In genomic region chr4:69503558-69503957, GRCh38 we compare ENCODE assay signal across 18 cellular contexts. TPM values are rescaled to one million over a fixed set of nuclear protein-coding genes. Genes with fewer than 3 reads are reported as not detected.
A peak's percentile ranks its signal among the peaks of the same experiment; 100 is the strongest.
DNase-seq lines count a peak whose midpoint lies in the region; ATAC-seq and TF ChIP-seq lines count a peak whose summit lies in the region.
"Had no signal": no experiment of that assay in that cellular context is flagged by ENCODE, and none has a peak within 500 bp of the region (broad histone marks: within the 10 kb centered on the region; RNA-seq: fewer than 3 reads in every experiment).

No MANE protein-coding gene starts in this region.

- H3K9me3 Mint-ChIP-seq in WTC11, result no peaks in the 10 kb centered on the region
- H3K9me3 Mint-ChIP-seq in activated T-helper 1 cell treated with anti-CD3 and anti-CD28 coated beads, Interleukin-12 subunit alpha, Interleukin-12 subunit beta, Interleukin-2, Interleukin-4 antibody, amounts not matched to agents 30 ng/mL and 10 ng/mL and 1 ng/mL, durations not matched to agents 14 hours and 24 hours and 36 hours, result no peaks in the 10 kb centered on the region
- H3K9me3 Mint-ChIP-seq: IgD-negative memory B cell had no signal

- no peak overlapping the region for H2BK120ac ChIP-seq in mesendoderm (ENCODE audit: low read depth, low read length)

- H4K5ac ChIP-seq in mesendoderm (ENCODE audit: low read length), result no peak overlapping the region

- H3K36me3 ChIP-seq in mesendoderm (ENCODE audit: control insufficient read depth, insufficient read depth, low read length), result no peaks in the 10 kb centered on the region
- H3K36me3 ChIP-seq: BLaER1 had no signal

- H3K23ac ChIP-seq in mesendoderm (ENCODE audit: low read length), result no peak overlapping the region

- no peak overlapping the region for H3K4me3 Mint-ChIP-seq in WTC11
- no peak overlapping the region for H3K4me3 Mint-ChIP-seq in activated T-helper 1 cell treated with anti-CD3 and anti-CD28 coated beads, Interleukin-12 subunit alpha, Interleukin-12 subunit beta, Interleukin-2, Interleukin-4 antibody, amounts not matched to agents 30 ng/mL and 10 ng/mL and 1 ng/mL, durations not matched to agents 14 hours and 24 hours and 36 hours
- H3K4me3 Mint-ChIP-seq: CD8-positive, alpha-beta memory T cell; IgD-negative memory B cell had no signal

- H2BK5ac ChIP-seq in mesendoderm (ENCODE audit: low read length), result no peak overlapping the region

- H3K79me1 ChIP-seq in mesendoderm (ENCODE audit: low read length), result no peaks in the 10 kb centered on the region

- intact Hi-C loops in activated T-helper 1 cell treated with anti-CD3 and anti-CD28 coated beads, Interleukin-12 subunit alpha, Interleukin-12 subunit beta, Interleukin-2, Interleukin-4 antibody, amounts not matched to agents 30 ng/mL and 10 ng/mL and 1 ng/mL, durations not matched to agents 14 hours and 24 hours and 36 hours (cut with micrococcal nuclease), result no loop called here
- intact Hi-C loops in left cardiac atrium (cut with DNase I), result no loop called here

- no peaks in the 10 kb centered on the region for H3K4me1 ChIP-seq in mesendoderm (ENCODE audit: control insufficient read depth, low read depth, low read length)
- H3K4me1 ChIP-seq: BLaER1, Caco-2 had no signal

- DNase-seq in WTC11 (ENCODE audit: low spot score) (no peak), epithelial cell of proximal tubule (ENCODE audit: low read depth) (no peak), mesendoderm (peak; percentile 37), NCI-H146 treated with DMSO at 0.1 percent for 48 hours (lab: John Stamatoyannopoulos, UW; ENCODE audit: unreplicated experiment) (no peak), left cardiac atrium (no peak)
- no peak for DNase-seq in activated T-helper 1 cell treated with anti-CD3 and anti-CD28 coated beads, Interleukin-12 subunit alpha, Interleukin-12 subunit beta, Interleukin-2, Interleukin-4 antibody, amounts not matched to agents 30 ng/mL and 10 ng/mL and 1 ng/mL, durations not matched to agents 14 hours and 24 hours and 36 hours (ENCODE audit: low spot score)
- DNase-seq: 8988T; AML-193; Caco-2; CD8-positive, alpha-beta memory T cell; DND-41; GDM1; GOT3; HCEC 1CT had no signal

- H3K27me3 ChIP-seq in mesendoderm (ENCODE audit: insufficient read depth, low read length, poor library complexity), result no peaks in the 10 kb centered on the region
- H3K27me3 ChIP-seq: BLaER1 had no signal

- H3K79me2 ChIP-seq in mesendoderm (ENCODE audit: control insufficient read depth, insufficient read depth, low read length), result no peaks in the 10 kb centered on the region

- no peaks in the 10 kb centered on the region for H3K36me3 Mint-ChIP-seq in WTC11
- no peaks in the 10 kb centered on the region for H3K36me3 Mint-ChIP-seq in activated T-helper 1 cell treated with anti-CD3 and anti-CD28 coated beads, Interleukin-12 subunit alpha, Interleukin-12 subunit beta, Interleukin-2, Interleukin-4 antibody, amounts not matched to agents 30 ng/mL and 10 ng/mL and 1 ng/mL, durations not matched to agents 14 hours and 24 hours and 36 hours (ENCODE audit: low read depth)
- H3K36me3 Mint-ChIP-seq: CD8-positive, alpha-beta memory T cell; IgD-negative memory B cell had no signal

- H3K27ac ChIP-seq in mesendoderm (ENCODE audit: low read depth, low read length), result no peak overlapping the region
- H3K27ac ChIP-seq: BLaER1 had no signal

- peak; percentile 14 for TF ChIP-seq CTCF in GM12873 (IDR thresholded peaks at IDR 0.05; ENCODE audit: insufficient read depth, low read depth, low read length, missing control alignments)
- TF ChIP-seq CTCF in WTC11 (IDR thresholded peaks at IDR 0.05), result no peak
- peak; percentile 11 for TF ChIP-seq CTCF in epithelial cell of proximal tubule (conservative IDR thresholded peaks at IDR 0.05; ENCODE audit: low read depth, low read length)

- H3K27ac Mint-ChIP-seq in WTC11, result no peak overlapping the region
- no peak overlapping the region for H3K27ac Mint-ChIP-seq in activated T-helper 1 cell treated with anti-CD3 and anti-CD28 coated beads, Interleukin-12 subunit alpha, Interleukin-12 subunit beta, Interleukin-2, Interleukin-4 antibody, amounts not matched to agents 30 ng/mL and 10 ng/mL and 1 ng/mL, durations not matched to agents 14 hours and 24 hours and 36 hours
- H3K27ac Mint-ChIP-seq: CD8-positive, alpha-beta memory T cell; IgD-negative memory B cell had no signal

- H3K4me3 ChIP-seq in epithelial cell of proximal tubule (ENCODE audit: low read depth, low read length), result no peak overlapping the region
- no peak overlapping the region for H3K4me3 ChIP-seq in mesendoderm (ENCODE audit: low read length)
- H3K4me3 ChIP-seq: BLaER1 had no signal

- POLR2A ChIA-PET in WTC11 (lab: Charles Lee), result no interaction called here

- no peak overlapping the region for H2AK5ac ChIP-seq in mesendoderm (ENCODE audit: low read length)

- no peak overlapping the region for H3K4me2 ChIP-seq in mesendoderm (ENCODE audit: low read length)
- H3K4me2 ChIP-seq: BLaER1 had no signal

- no peak overlapping the region for H2BK15ac ChIP-seq in mesendoderm (replicated peaks; ENCODE audit: low read depth)

- no peak overlapping the region for H3K9ac ChIP-seq in mesendoderm (ENCODE audit: low read length)
- H3K9ac ChIP-seq: BLaER1 had no signal

- H3K4ac ChIP-seq in mesendoderm (ENCODE audit: low read depth, low read length), result no peak overlapping the region

- no peaks in the 10 kb centered on the region for H3K4me1 Mint-ChIP-seq in WTC11
- H3K4me1 Mint-ChIP-seq in activated T-helper 1 cell treated with anti-CD3 and anti-CD28 coated beads, Interleukin-12 subunit alpha, Interleukin-12 subunit beta, Interleukin-2, Interleukin-4 antibody, amounts not matched to agents 30 ng/mL and 10 ng/mL and 1 ng/mL, durations not matched to agents 14 hours and 24 hours and 36 hours (ENCODE audit: low read depth), result no peaks in the 10 kb centered on the region
- H3K4me1 Mint-ChIP-seq: CD8-positive, alpha-beta memory T cell; IgD-negative memory B cell had no signal

- H4K8ac ChIP-seq in mesendoderm (ENCODE audit: low read depth, low read length), result no peak overlapping the region

- CTCF ChIA-PET in WTC11 (lab: Charles Lee), result no interaction called here

- H3K27me3 Mint-ChIP-seq in WTC11 (ENCODE audit: low read depth), result no peaks in the 10 kb centered on the region
- no peaks in the 10 kb centered on the region for H3K27me3 Mint-ChIP-seq in activated T-helper 1 cell treated with anti-CD3 and anti-CD28 coated beads, Interleukin-12 subunit alpha, Interleukin-12 subunit beta, Interleukin-2, Interleukin-4 antibody, amounts not matched to agents 30 ng/mL and 10 ng/mL and 1 ng/mL, durations not matched to agents 14 hours and 24 hours and 36 hours (ENCODE audit: insufficient read depth)
- H3K27me3 Mint-ChIP-seq: CD8-positive, alpha-beta memory T cell; IgD-negative memory B cell had no signal

- no peak overlapping the region for H3K18ac ChIP-seq in mesendoderm (ENCODE audit: low read length)

- no peak overlapping the region for H3K56ac ChIP-seq in mesendoderm (ENCODE audit: low read length)

- peak; percentile 99 for ATAC-seq in WTC11
- no peak for ATAC-seq in HG03025 (IDR thresholded peaks at IDR 0.05; ENCODE audit: low FRiP score, unreplicated experiment)
- no peak for ATAC-seq in left cardiac atrium

- no CpG with 5 or more reads among the region's 3 CpGs for WGBS in mesendoderm (ENCODE audit: extremely low coverage, insufficient coverage, low lambda C conversion rate)

TF ChIP-seq in WTC11, 78 proteins besides CTCF, POLR2A, EP300 and RAD21 (continues in another document):
- TF ChIP-seq ZNF396 (CRISPR knock-in tag; IDR thresholded peaks at IDR 0.05; ENCODE audit: borderline replicate concordance) (no peak), STAT6 (CRISPR knock-in tag; conservative IDR thresholded peaks at IDR 0.05; ENCODE audit: low read depth) (no peak), SP1 (CRISPR knock-in tag; conservative IDR thresholded peaks at IDR 0.05) (no peak), GRHL2 (CRISPR knock-in tag; IDR thresholded peaks at IDR 0.05; ENCODE audit: insufficient replicate concordance, severe bottlenecking) (no peak), ZNF423 (CRISPR knock-in tag; IDR thresholded peaks at IDR 0.05) (no peak)
- TF ChIP-seq, protein P1, sequence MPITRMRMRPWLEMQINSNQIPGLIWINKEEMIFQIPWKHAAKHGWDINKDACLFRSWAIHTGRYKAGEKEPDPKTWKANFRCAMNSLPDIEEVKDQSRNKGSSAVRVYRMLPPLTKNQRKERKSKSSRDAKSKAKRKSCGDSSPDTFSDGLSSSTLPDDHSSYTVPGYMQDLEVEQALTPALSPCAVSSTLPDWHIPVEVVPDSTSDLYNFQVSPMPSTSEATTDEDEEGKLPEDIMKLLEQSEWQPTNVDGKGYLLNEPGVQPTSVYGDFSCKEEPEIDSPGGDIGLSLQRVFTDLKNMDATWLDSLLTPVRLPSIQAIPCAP (CRISPR knock-in tag; IDR thresholded peaks at IDR 0.05), result no peak

RNA-seq across cellular contexts. Expression of gene UGT2B4, which starts 7.9 kb away (rescaled TPM):
- total RNA-seq in WTC11 (2021) (0.31 to 0.41 TPM in 2 of 3 replicates, not detected in the other), epithelial cell of proximal tubule (0.22 and 10.5 TPM in 2 replicates), left cardiac atrium (1 to 10 TPM in 1 of 2 donors, not detected in 1; 6.1 TPM)
- 0.04 TPM for polyA plus RNA-seq in mesendoderm (2013, experiment 1 of 2)
- polyA plus RNA-seq in mesendoderm (2013, experiment 2 of 2), result 0.20 TPM
- total RNA-seq in activated T-helper 1 cell treated with anti-CD3 and anti-CD28 coated beads, Interleukin-12 subunit alpha, Interleukin-12 subunit beta, Interleukin-2, Interleukin-4 antibody, amounts not matched to agents 30 ng/mL and 10 ng/mL and 1 ng/mL, durations not matched to agents 14 hours and 24 hours and 36 hours, result not detected in 2 replicates
- total RNA-seq: CD8-positive, alpha-beta memory T cell had no signal
- polyA plus RNA-seq: CD8-positive, alpha-beta memory T cell; IgD-negative memory B cell had no signal
